In the genomic region with DNA sequence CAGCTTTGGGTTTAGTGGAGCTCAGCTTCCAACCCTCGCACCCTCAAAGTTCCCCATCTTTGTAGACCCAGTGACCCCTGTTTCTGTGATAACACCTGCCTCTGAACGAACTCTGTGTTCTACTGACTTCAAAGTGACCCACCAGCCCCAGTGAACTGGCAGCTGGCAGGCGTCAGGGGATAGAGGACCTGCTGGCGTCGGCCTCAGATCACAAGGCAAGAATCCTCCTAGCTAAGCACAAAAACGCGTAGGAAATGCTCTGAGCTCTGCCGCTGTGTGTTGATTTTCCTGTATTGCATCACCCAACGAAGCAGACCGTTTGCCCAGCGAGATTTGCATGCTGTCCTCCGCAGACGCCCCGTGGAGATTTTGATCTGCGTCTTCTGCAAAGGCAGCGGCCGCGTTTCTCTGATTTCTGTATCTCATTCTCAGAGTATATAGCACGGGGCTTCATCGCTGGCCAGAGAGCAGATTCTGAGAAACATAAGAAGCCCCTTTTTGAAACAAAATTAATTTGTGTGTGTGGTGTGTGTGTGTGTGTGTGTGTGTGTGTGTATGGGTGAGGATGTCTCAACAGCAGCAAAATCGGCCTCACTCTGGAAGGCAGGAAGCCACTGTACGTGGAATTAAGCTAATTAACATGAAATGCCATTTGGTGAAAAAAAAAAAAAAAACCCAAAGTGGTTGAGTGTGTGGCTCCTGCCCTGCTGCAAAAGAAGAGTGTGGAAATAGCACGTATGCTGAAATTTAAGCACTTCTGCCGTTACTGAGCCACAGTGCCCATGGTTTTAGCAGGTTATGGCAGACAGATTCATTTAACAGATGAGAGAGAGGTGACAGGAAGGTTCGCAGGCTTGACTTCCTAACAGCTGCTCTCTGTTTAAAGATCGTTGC, we compare ENCODE assay signal across 8 cellular contexts. TPM values are rescaled to one million over a fixed set of nuclear protein-coding genes. Genes with fewer than 3 reads are reported as not detected.
A peak's percentile ranks its signal among the peaks of the same experiment; 100 is the strongest.
DNase-seq lines count a peak whose midpoint lies in the region; ATAC-seq and TF ChIP-seq lines count a peak whose summit lies in the region.

No MANE protein-coding gene starts in this region.

- TF ChIP-seq EP300 in suprapubic skin (IDR thresholded peaks at IDR 0.05): no peak

- TF ChIP-seq POLR2A in suprapubic skin (IDR thresholded peaks at IDR 0.05): no peak

- peak overlapping the region; percentile 39 for H3K4me3 ChIP-seq in AG10803 (ENCODE audit: low read length)
- no peak overlapping the region for H3K4me3 ChIP-seq in suprapubic skin

- DNase-seq in AG10803 (ENCODE audit: low read depth): peak; percentile 89
- DNase-seq in HT-29 (ENCODE audit: low spot score): peak; percentile 37
- DNase-seq in activated CD8-positive, alpha-beta memory T cell treated with anti-CD3 and anti-CD28 coated beads for 24 hours: peak; percentile 90
- DNase-seq in natural killer cell: peak; percentile 67
- DNase-seq in suprapubic skin (ENCODE audit: low spot score in 2 of 2): peak; percentile 67 to 81
- DNase-seq in stimulated activated naive CD4-positive, alpha-beta T cell treated with Interleukin-2 at 50 U/mL for 16 hours (lab: John Stamatoyannopoulos, UW): no peak

- H3K27me3 ChIP-seq in suprapubic skin: no peaks in the 10 kb centered on the region

- H3K27ac ChIP-seq in suprapubic skin: peak overlapping the region; percentile 38

- no peaks in the 10 kb centered on the region for H3K36me3 ChIP-seq in suprapubic skin

- no peaks in the 10 kb centered on the region for H3K9me3 ChIP-seq in suprapubic skin

- H3K4me1 Mint-ChIP-seq in natural killer cell: peaks cover 68 to 72% of the 10 kb centered on the region in 2 donors

- peak; percentile 50 for ATAC-seq in GM19455 (IDR thresholded peaks at IDR 0.05; ENCODE audit: unreplicated experiment)
- ATAC-seq in esophagus mucosa: peak; percentile 71
- peak; percentile 69 to 85 (median 83) for ATAC-seq in natural killer cell

- intact Hi-C loops in natural killer cell (cut with micrococcal nuclease): loop anchor here (1.0 kb wide), 3 partner anchors 14 to 25 kb away; no protein-coding TSS in a partner anchor

- 9% methylated on average over 21 of the region's 26 CpGs for WGBS in suprapubic skin

- peaks cover 11% of the 10 kb centered on the region for H3K4me1 ChIP-seq in suprapubic skin

- peak overlapping the region; percentile 98 to 99 for H3K27ac Mint-ChIP-seq in natural killer cell

- peak overlapping the region; percentile 92 for H3K4me3 Mint-ChIP-seq in natural killer cell

- H3K27me3 Mint-ChIP-seq in natural killer cell (ENCODE audit: low read depth in 2 of 2): no peaks in the 10 kb centered on the region

- no peaks in the 10 kb centered on the region for H3K9me3 Mint-ChIP-seq in natural killer cell

- TF ChIP-seq CTCF in AG10803 (conservative IDR thresholded peaks at IDR 0.05; ENCODE audit: low read length) (no peak), natural killer cell (IDR thresholded peaks at IDR 0.05) (no peak), suprapubic skin (IDR thresholded peaks at IDR 0.05) (no peak)

- peaks cover 7% of the 10 kb centered on the region for H3K36me3 Mint-ChIP-seq in natural killer cell

RNA-seq across cellular contexts. Expression of gene ASMTL, which starts 29.2 kb away (rescaled TPM):
- 11.6 and 15.2 TPM in 2 replicates for total RNA-seq in HT-29 (2014; rRNA removed; shearing (Covaris generic))
- total RNA-seq in esophagus mucosa: 8.1 TPM
- 10 to 100 TPM; 58.5 to 80.3 (median 66.1) TPM for total RNA-seq in natural killer cell
- 10 to 100 TPM; 19.4 to 27.7 (median 24.4) TPM for total RNA-seq in suprapubic skin

RNA-seq across cellular contexts. Expression of gene P2RY8, which starts 55.1 kb away (rescaled TPM):
- total RNA-seq in HT-29 (2014; rRNA removed; shearing (Covaris generic)): not detected in 2 replicates
- 0.52 TPM for total RNA-seq in esophagus mucosa
- total RNA-seq in natural killer cell: 100 to 1,000 TPM in 2 of 3 donors, 10 to 100 TPM in 1; 73.7 to 114 (median 107) TPM
- under 1 TPM in 1 of 4 donors, not detected in 3; 0.25 TPM for total RNA-seq in suprapubic skin

Comparison
In these comparisons a context has a peak if more than half of its experiments do, and no peak if none do; other contexts are left out.
1. RNA of gene P2RY8, which starts 55.1 kb away (total RNA-seq): 73.7 to 114 TPM in natural killer cell; 0.52 TPM in esophagus mucosa (single experiment), 0.25 TPM in suprapubic skin and not detected in HT-29; every median in the first group is over 10 times any median in the second.
2. Peak in every context shown above with its lines, with median percentiles within 50 percentile points of each other: ATAC-seq.